Comparison of ENCODE assay signal across 12 cellular contexts in genomic region chr6:158780963-158781691, GRCh38. TPM values are rescaled to one million over a fixed set of nuclear protein-coding genes. Genes with fewer than 3 reads are reported as not detected.
DNase-seq lines count a peak whose midpoint lies in the region; ATAC-seq, FAIRE-seq and TF ChIP-seq lines count a peak whose summit lies in the region.
"Had no signal": no experiment of that assay in that cellular context is flagged by ENCODE, and none has a peak within 500 bp of the region (broad histone marks: within the 10 kb centered on the region; RNA-seq: fewer than 3 reads in every experiment).

No MANE protein-coding gene starts in this region.

- H3K9me3 Mint-ChIP-seq in activated CD4-positive, alpha-beta memory T cell treated with anti-CD3 and anti-CD28 coated beads for 36 hours: no peaks in the 10 kb centered on the region
- H3K9me3 Mint-ChIP-seq in activated CD4-positive, alpha-beta memory T cell treated with anti-CD3 and anti-CD28 coated beads, Interleukin-2, amount 10 ng/mL, durations not matched to agents 7 days and 5 days: no peaks in the 10 kb centered on the region
- H3K9me3 Mint-ChIP-seq in WTC11: no peaks in the 10 kb centered on the region
- H3K9me3 Mint-ChIP-seq in stimulated activated naive B cell treated with anti-CD40 and anti-IgM and Interleukin-4, amounts not matched to agents 10 μg/mL and 1 μg/mL and 100 μg/mL, for 72 hours: no peaks in the 10 kb centered on the region
- H3K9me3 Mint-ChIP-seq: immature natural killer cell had no signal

- WGBS in GM23248 (ENCODE audit: low coverage in 1 of 2, low lambda C conversion rate in 2 of 2, missing lambda C conversion rate in 2 of 2), 2 experiments: 93 to 95% methylated on average over 11 of the region's 11 CpGs

- peak overlapping the region; percentile 60 for H3K27ac Mint-ChIP-seq in activated CD4-positive, alpha-beta memory T cell treated with anti-CD3 and anti-CD28 coated beads for 36 hours
- H3K27ac Mint-ChIP-seq in activated CD4-positive, alpha-beta memory T cell treated with anti-CD3 and anti-CD28 coated beads, Interleukin-2, amount 10 ng/mL, durations not matched to agents 7 days and 5 days: no peak overlapping the region
- peak overlapping the region; percentile 91 for H3K27ac Mint-ChIP-seq in WTC11
- H3K27ac Mint-ChIP-seq in stimulated activated naive B cell treated with anti-CD40 and anti-IgM and Interleukin-4, amounts not matched to agents 10 μg/mL and 1 μg/mL and 100 μg/mL, for 72 hours: peak overlapping the region; percentile 38

- no peaks in the 10 kb centered on the region for H3K9me3 ChIP-seq in GM23248 (ENCODE audit: low read depth)
- H3K9me3 ChIP-seq: esophagus muscularis mucosa had no signal

- no peak overlapping the region for H3K4me3 ChIP-seq in GM23248
- H3K4me3 ChIP-seq: esophagus muscularis mucosa had no signal

- no peak for TF ChIP-seq CTCF in WTC11 (IDR thresholded peaks at IDR 0.05)

- no peak overlapping the region for H3K4me3 Mint-ChIP-seq in activated CD4-positive, alpha-beta memory T cell treated with anti-CD3 and anti-CD28 coated beads for 36 hours
- no peak overlapping the region for H3K4me3 Mint-ChIP-seq in activated CD4-positive, alpha-beta memory T cell treated with anti-CD3 and anti-CD28 coated beads, Interleukin-2, amount 10 ng/mL, durations not matched to agents 7 days and 5 days
- no peak overlapping the region for H3K4me3 Mint-ChIP-seq in WTC11
- H3K4me3 Mint-ChIP-seq in stimulated activated naive B cell treated with anti-CD40 and anti-IgM and Interleukin-4, amounts not matched to agents 10 μg/mL and 1 μg/mL and 100 μg/mL, for 72 hours: no peak overlapping the region
- H3K4me3 Mint-ChIP-seq: immature natural killer cell had no signal

- intact Hi-C loops in activated CD4-positive, alpha-beta memory T cell treated with anti-CD3 and anti-CD28 coated beads for 36 hours (cut with micrococcal nuclease): no loop called here
- intact Hi-C loops in left colon (cut with DNase I, micrococcal nuclease): no loop called here

- H3K27me3 ChIP-seq in GM23248 (replicated peaks; ENCODE audit: insufficient read depth): no peaks in the 10 kb centered on the region
- H3K27me3 ChIP-seq: esophagus muscularis mucosa had no signal

- no peaks in the 10 kb centered on the region for H3K9me2 ChIP-seq in GM23248 (ENCODE audit: insufficient read depth)

- H3K27ac ChIP-seq in GM23248: no peak overlapping the region
- H3K27ac ChIP-seq: esophagus muscularis mucosa had no signal

- no peak for FAIRE-seq in GM12892 (lab: Jason Lieb, UNC)

- H3K36me3 ChIP-seq in GM23248 (ENCODE audit: low read depth): peaks cover 14% of the 10 kb centered on the region

- no peak overlapping the region for H3K4me2 ChIP-seq in GM23248 (ENCODE audit: unreplicated experiment)

- H3F3A ChIP-seq in GM23248 (ENCODE audit: insufficient read depth): no peaks in the 10 kb centered on the region

- H3K79me2 ChIP-seq in GM23248 (ENCODE audit: insufficient read depth): no peaks in the 10 kb centered on the region

- no peaks in the 10 kb centered on the region for H4K20me1 ChIP-seq in GM23248 (ENCODE audit: insufficient read depth)

- CTCF ChIA-PET in activated CD4-positive, alpha-beta memory T cell treated with anti-CD3 and anti-CD28 coated beads for 36 hours (lab: Charles Lee): interaction anchor here (0.7 to 0.9 kb wide), 2 partner anchors 190 to 192 kb away, joined by 3 read pairs; no protein-coding TSS in a partner anchor
- CTCF ChIA-PET in activated CD4-positive, alpha-beta memory T cell treated with anti-CD3 and anti-CD28 coated beads, Interleukin-2, amount 10 ng/mL, durations not matched to agents 7 days and 5 days (lab: Charles Lee): interaction anchor here (3.0 kb wide), 1 partner anchor 191 kb away, joined by 13 read pairs; no protein-coding TSS in a partner anchor
- CTCF ChIA-PET in WTC11 (lab: Charles Lee): interaction anchor here (0.7 to 1.6 kb wide), 4 partner anchors 13 to 77 kb away, joined by 3 to 4 read pairs (median 3); no protein-coding TSS in a partner anchor

- in situ Hi-C loops in GM23248 (cut with MboI): no loop called here

- H3K4me1 ChIP-seq in GM23248 (ENCODE audit: insufficient read depth): 0 out of 2 replicates have a peak, but pooled peaks cover 3% of the 10 kb centered on the region

- peaks cover 38% of the 10 kb centered on the region for H3K4me1 Mint-ChIP-seq in activated CD4-positive, alpha-beta memory T cell treated with anti-CD3 and anti-CD28 coated beads for 36 hours (ENCODE audit: low read depth)
- H3K4me1 Mint-ChIP-seq in activated CD4-positive, alpha-beta memory T cell treated with anti-CD3 and anti-CD28 coated beads, Interleukin-2, amount 10 ng/mL, durations not matched to agents 7 days and 5 days: peaks cover 41% of the 10 kb centered on the region
- H3K4me1 Mint-ChIP-seq in WTC11: peaks cover 25% of the 10 kb centered on the region
- peaks cover 13 to 41% of the 10 kb centered on the region in 2 donors for H3K4me1 Mint-ChIP-seq in stimulated activated naive B cell treated with anti-CD40 and anti-IgM and Interleukin-4, amounts not matched to agents 10 μg/mL and 1 μg/mL and 100 μg/mL, for 72 hours

- H2AFZ ChIP-seq in GM23248: no peak overlapping the region

- no peak for DNase-seq in activated CD4-positive, alpha-beta memory T cell treated with anti-CD3 and anti-CD28 coated beads for 36 hours
- DNase-seq in activated CD4-positive, alpha-beta memory T cell treated with anti-CD3 and anti-CD28 coated beads, Interleukin-2, amount 10 ng/mL, durations not matched to agents 7 days and 5 days: no peak
- DNase-seq in WTC11 (ENCODE audit: low spot score) (no peak), left colon (peak; percentile 59 to 75), GM12892 (ENCODE audit: insufficient read length) (no peak), SIG-M5 treated with dmso at 0.1 percent for 504 hours (lab: John Stamatoyannopoulos, UW; ENCODE audit: unreplicated experiment) (no peak), GM23248 (no peak)
- DNase-seq in stimulated activated naive B cell treated with anti-CD40 and anti-IgM and Interleukin-4, amounts not matched to agents 10 μg/mL and 1 μg/mL and 100 μg/mL, for 72 hours: no peak
- DNase-seq: activated CD4-positive, alpha-beta T cell treated with anti-CD3 and anti-CD28 coated beads for 48 hours; aorta; immature natural killer cell had no signal

- peaks cover 80% of the 10 kb centered on the region for H3K36me3 Mint-ChIP-seq in activated CD4-positive, alpha-beta memory T cell treated with anti-CD3 and anti-CD28 coated beads for 36 hours
- peaks cover 90% of the 10 kb centered on the region for H3K36me3 Mint-ChIP-seq in activated CD4-positive, alpha-beta memory T cell treated with anti-CD3 and anti-CD28 coated beads, Interleukin-2, amount 10 ng/mL, durations not matched to agents 7 days and 5 days (ENCODE audit: low read depth)
- H3K36me3 Mint-ChIP-seq in WTC11: peaks cover 95% of the 10 kb centered on the region
- peaks cover 68 to 81% of the 10 kb centered on the region in 2 donors for H3K36me3 Mint-ChIP-seq in stimulated activated naive B cell treated with anti-CD40 and anti-IgM and Interleukin-4, amounts not matched to agents 10 μg/mL and 1 μg/mL and 100 μg/mL, for 72 hours

- no peaks in the 10 kb centered on the region for H3K27me3 Mint-ChIP-seq in activated CD4-positive, alpha-beta memory T cell treated with anti-CD3 and anti-CD28 coated beads for 36 hours
- H3K27me3 Mint-ChIP-seq in activated CD4-positive, alpha-beta memory T cell treated with anti-CD3 and anti-CD28 coated beads, Interleukin-2, amount 10 ng/mL, durations not matched to agents 7 days and 5 days: no peaks in the 10 kb centered on the region
- H3K27me3 Mint-ChIP-seq in WTC11 (ENCODE audit: low read depth): no peaks in the 10 kb centered on the region; the same call in 1 of the 2 replicates
- no peaks in the 10 kb centered on the region for H3K27me3 Mint-ChIP-seq in stimulated activated naive B cell treated with anti-CD40 and anti-IgM and Interleukin-4, amounts not matched to agents 10 μg/mL and 1 μg/mL and 100 μg/mL, for 72 hours

- POLR2A ChIA-PET in activated CD4-positive, alpha-beta memory T cell treated with anti-CD3 and anti-CD28 coated beads for 36 hours (lab: Charles Lee): interaction anchor here (1.2 kb wide), 1 partner anchor 44 kb away, joined by 3 read pairs; no protein-coding TSS in a partner anchor
- POLR2A ChIA-PET in activated CD4-positive, alpha-beta memory T cell treated with anti-CD3 and anti-CD28 coated beads, Interleukin-2, amount 10 ng/mL, durations not matched to agents 7 days and 5 days (lab: Charles Lee): interaction anchor here (1.0 to 1.1 kb wide), 2 partner anchors 8 kb away, joined by 3 read pairs; no protein-coding TSS in a partner anchor
- POLR2A ChIA-PET in WTC11 (lab: Charles Lee): interaction anchor here (1.2 kb wide), 1 partner anchor 10 kb away, joined by 3 read pairs; no protein-coding TSS in a partner anchor

- ATAC-seq in WTC11 (no peak), left colon (peak; percentile 70)
- ATAC-seq in stimulated activated naive B cell treated with anti-CD40 and anti-IgM and Interleukin-4, amounts not matched to agents 10 μg/mL and 1 μg/mL and 100 μg/mL, for 72 hours (replicated peaks): no peak

- H3K9ac ChIP-seq in GM23248: no peak overlapping the region

- no peak for TF ChIP-seq POLR2A in GM12892 (IDR thresholded peaks at IDR 0.05; ENCODE audit: low read depth, low read length)

TF ChIP-seq in WTC11, 78 proteins besides CTCF, POLR2A, EP300 and RAD21:
- TF ChIP-seq SMAD4 (CRISPR knock-in tag; IDR thresholded peaks at IDR 0.05): no peak
- no peak for TF ChIP-seq MXD4 (CRISPR knock-in tag; IDR thresholded peaks at IDR 0.05; ENCODE audit: borderline replicate concordance)

RNA-seq across cellular contexts. Expression of gene EZR, which starts 38.0 kb away (rescaled TPM):
- 100 to 1,000 TPM; 255 to 256 TPM for total RNA-seq in activated CD4-positive, alpha-beta memory T cell treated with anti-CD3 and anti-CD28 coated beads for 36 hours
- 100 to 1,000 TPM; 225 to 228 TPM for total RNA-seq in activated CD4-positive, alpha-beta memory T cell treated with anti-CD3 and anti-CD28 coated beads, Interleukin-2, amount 10 ng/mL, durations not matched to agents 7 days and 5 days
- total RNA-seq in WTC11 (2021): 194 to 215 TPM (median 199 TPM) in 3 replicates
- 100 to 1,000 TPM; 368 to 492 TPM for total RNA-seq in left colon
- 137 TPM for polyA plus RNA-seq in GM12892 (2012; ENCODE audit: missing spikeins)
- total RNA-seq in GM23248 (2014; rRNA removed; shearing (Covaris generic)): 52.4 and 59.4 TPM in 2 replicates
- 65.2 and 66.8 TPM in 2 replicates for polyA plus RNA-seq in GM23248 (2016; fragmentation: Nextera tagmentation; extraction: Ambion mirVana)

Comparison
In these comparisons a context has a peak if more than half of its experiments do, and no peak if none do; other contexts are left out.
1. DNase-seq: peak in left colon (2 of 2); none in activated CD4-positive, alpha-beta memory T cell treated with anti-CD3 and anti-CD28 coated beads for 36 hours (single experiment), activated CD4-positive, alpha-beta memory T cell treated with anti-CD3 and anti-CD28 coated beads, Interleukin-2, amount 10 ng/mL, durations not matched to agents 7 days and 5 days (single experiment), WTC11 (single experiment), stimulated activated naive B cell treated with anti-CD40 and anti-IgM and Interleukin-4, amounts not matched to agents 10 μg/mL and 1 μg/mL and 100 μg/mL, for 72 hours (single experiment), GM12892 (single experiment), SIG-M5 treated with dmso at 0.1 percent for 504 hours (single experiment) and GM23248 (single experiment).